ENCODE assay signal across 10 cellular contexts in the genomic region with DNA sequence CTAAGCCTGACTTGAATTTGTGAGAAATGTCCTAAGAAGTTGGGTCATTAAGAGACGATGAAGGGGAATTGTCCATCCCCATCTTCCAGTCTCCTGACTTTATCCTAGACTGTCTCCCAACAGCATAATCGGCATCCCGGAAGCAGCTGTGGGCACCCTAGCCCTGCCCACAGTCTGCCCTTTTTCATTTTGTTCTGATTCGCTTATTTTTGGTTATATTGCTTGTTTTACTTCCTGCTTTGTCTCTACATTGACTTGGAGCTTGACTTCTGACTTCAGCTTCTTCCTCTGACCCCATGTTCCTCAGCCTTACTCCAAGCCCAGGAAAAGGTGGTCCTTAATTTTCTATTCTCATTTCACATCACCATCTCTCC. TPM values are rescaled to one million over a fixed set of nuclear protein-coding genes. Genes with fewer than 3 reads are reported as not detected.
A peak's percentile ranks its signal among the peaks of the same experiment; 100 is the strongest.
DNase-seq lines count a peak whose midpoint lies in the region; ATAC-seq and TF ChIP-seq lines count a peak whose summit lies in the region.
"Had no signal": no experiment of that assay in that cellular context is flagged by ENCODE, and none has a peak within 500 bp of the region (broad histone marks: within the 10 kb centered on the region; RNA-seq: fewer than 3 reads in every experiment).

No MANE protein-coding gene starts in this region.

- H3K4me3 Mint-ChIP-seq in activated naive CD8-positive, alpha-beta T cell treated with anti-CD3 and anti-CD28 coated beads, Interleukin-2, amount 50 U/mL, for 24 hours = peak overlapping the region; percentile 66
- no peak overlapping the region for H3K4me3 Mint-ChIP-seq in MCF 10A (ENCODE audit: unreplicated experiment)

- POLR2A ChIA-PET in MCF 10A (lab: Yijun Ruan, JAX) = interaction anchor here (0.7 kb wide), 1 partner anchor 34 kb away, joined by 3 read pairs; no protein-coding TSS in a partner anchor

- TF ChIP-seq POLR2A in GM15510 (IDR thresholded peaks at IDR 0.05; ENCODE audit: borderline replicate concordance, extremely low read depth, insufficient read length) = peak; percentile 14

- TF ChIP-seq CTCF in neutrophil (IDR thresholded peaks at IDR 0.05) (no peak), MCF 10A (IDR thresholded peaks at IDR 0.05; ENCODE audit: unreplicated experiment) (no peak)

- H3K4me3 ChIP-seq in neutrophil (ENCODE audit: low read depth in 1 of 2, low read length in 1 of 2) = peak overlapping the region in 1 of 2 experiments; percentile 37
- H3K4me3 ChIP-seq: thyroid gland had no signal

- H3K27ac Mint-ChIP-seq in activated naive CD8-positive, alpha-beta T cell treated with anti-CD3 and anti-CD28 coated beads, Interleukin-2, amount 50 U/mL, for 24 hours = peak overlapping the region; percentile 89
- H3K27ac Mint-ChIP-seq in MCF 10A (ENCODE audit: low read depth, unreplicated experiment) = no peak overlapping the region

- no peaks in the 10 kb centered on the region for H3K27me3 ChIP-seq in neutrophil
- H3K27me3 ChIP-seq: thyroid gland had no signal

- peak; percentile 13 for ATAC-seq in GM21529 (IDR thresholded peaks at IDR 0.05; ENCODE audit: unreplicated experiment)
- ATAC-seq in activated naive CD8-positive, alpha-beta T cell treated with anti-CD3 and anti-CD28 coated beads, Interleukin-2, amount 50 U/mL, for 24 hours = no peak

- no peaks in the 10 kb centered on the region for H3K9me3 ChIP-seq in neutrophil
- H3K9me3 ChIP-seq: thyroid gland had no signal

- no TSS peak for BruUV-seq in MCF 10A (replicated peaks; lab: Mats Ljungman, UMichigan)

- H3K4me1 Mint-ChIP-seq in activated naive CD8-positive, alpha-beta T cell treated with anti-CD3 and anti-CD28 coated beads, Interleukin-2, amount 50 U/mL, for 24 hours = peaks cover 29% of the 10 kb centered on the region
- H3K4me1 Mint-ChIP-seq in MCF 10A (ENCODE audit: insufficient read depth, unreplicated experiment) = peaks cover 18% of the 10 kb centered on the region

- H3K36me3 ChIP-seq in neutrophil = peaks cover 26% of the 10 kb centered on the region

- intact Hi-C loops in MCF 10A (cut with micrococcal nuclease) = no loop called here

- H3K36me3 Mint-ChIP-seq in activated naive CD8-positive, alpha-beta T cell treated with anti-CD3 and anti-CD28 coated beads, Interleukin-2, amount 50 U/mL, for 24 hours (ENCODE audit: low read depth) = peaks cover 23% of the 10 kb centered on the region
- peaks cover 36% of the 10 kb centered on the region for H3K36me3 Mint-ChIP-seq in MCF 10A (ENCODE audit: insufficient read depth, unreplicated experiment)

- H3K9me3 Mint-ChIP-seq in activated naive CD8-positive, alpha-beta T cell treated with anti-CD3 and anti-CD28 coated beads, Interleukin-2, amount 50 U/mL, for 24 hours = peaks cover 4% of the 10 kb centered on the region
- no peaks in the 10 kb centered on the region for H3K9me3 Mint-ChIP-seq in MCF 10A (ENCODE audit: unreplicated experiment)

- no peaks in the 10 kb centered on the region for H3K27me3 Mint-ChIP-seq in activated naive CD8-positive, alpha-beta T cell treated with anti-CD3 and anti-CD28 coated beads, Interleukin-2, amount 50 U/mL, for 24 hours
- H3K27me3 Mint-ChIP-seq in MCF 10A (ENCODE audit: insufficient read depth, unreplicated experiment) = no peaks in the 10 kb centered on the region

- peak overlapping the region; percentile 71 for H3K27ac ChIP-seq in neutrophil
- H3K27ac ChIP-seq: RWPE1, thyroid gland had no signal

- CTCF ChIA-PET in MCF 10A (lab: Yijun Ruan, JAX) = no interaction called here

- no peak for DNase-seq in activated naive CD8-positive, alpha-beta T cell treated with anti-CD3 and anti-CD28 coated beads, Interleukin-2, amount 50 U/mL, for 24 hours
- DNase-seq in GM19238 (ENCODE audit: insufficient read length, low spot score) (no peak), MCF 10A (ENCODE audit: unreplicated experiment) (no peak), NCI-H446 treated with DMSO at 0.1 percent for 48 hours (lab: John Stamatoyannopoulos, UW) (no peak)
- DNase-seq: cerebellar nuclear complex had no signal

- H3K4me1 ChIP-seq in neutrophil (ENCODE audit: control insufficient read depth in 1 of 2, insufficient read depth in 1 of 2, low read depth in 1 of 2, low read length in 1 of 2) = peaks cover 24 to 31% of the 10 kb centered on the region in 2 experiments

RNA-seq across cellular contexts. Expression of a gene that starts 41.8 kb away (rescaled TPM):
- total RNA-seq in MCF 10A (2022) = 29.5 and 31.4 TPM in 2 replicates
